Comparison of ENCODE assay signal across 11 cellular contexts in the genomic region with DNA sequence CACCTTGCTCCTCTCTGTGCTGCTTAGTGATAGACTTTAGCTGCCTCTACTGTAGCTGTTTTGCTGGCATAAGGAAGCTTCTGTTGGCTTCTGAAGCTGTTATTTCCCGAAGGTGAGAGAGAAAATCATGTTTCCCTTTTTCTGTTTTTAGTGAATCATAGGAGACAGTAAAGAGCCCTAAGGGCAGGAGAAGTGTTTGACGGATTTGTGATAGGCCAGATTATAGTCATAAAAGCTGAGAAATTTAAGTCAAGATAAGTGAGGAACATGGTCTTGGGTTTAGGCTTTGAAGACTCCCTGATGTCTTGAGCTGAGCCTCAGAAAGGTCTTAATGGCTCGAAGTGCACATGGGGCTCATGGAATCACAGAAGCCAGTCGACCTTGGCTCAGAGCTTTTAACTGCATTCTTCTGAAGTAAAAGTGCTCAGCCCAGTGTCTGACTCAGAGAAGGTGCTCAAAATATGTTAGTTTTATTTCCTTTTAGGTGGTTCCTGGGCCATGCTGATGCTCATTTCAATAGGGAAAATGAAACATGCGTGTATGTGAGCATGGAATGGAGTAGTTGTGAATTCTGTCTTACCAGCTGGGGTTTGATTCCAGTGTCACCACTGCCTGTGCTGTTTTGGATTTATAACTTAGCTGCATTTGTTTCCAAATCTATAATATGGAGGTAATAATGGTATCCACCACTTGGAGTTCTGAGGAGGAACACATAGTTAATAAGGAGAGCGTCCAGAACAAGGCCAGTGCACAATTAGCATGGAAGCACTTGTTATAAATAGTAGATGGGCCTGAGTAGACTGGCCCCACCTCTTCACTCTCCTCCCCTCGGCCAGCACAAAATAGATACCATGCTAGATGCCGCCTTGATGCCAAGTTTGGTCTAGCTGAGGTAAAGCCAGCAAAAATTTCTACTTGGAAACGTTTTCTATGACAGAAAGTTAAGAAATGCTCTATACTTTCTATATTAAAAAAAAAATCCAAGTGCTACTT.
A peak's percentile ranks its signal among the peaks of the same experiment; 100 is the strongest.
DNase-seq lines count a peak whose midpoint lies in the region; ATAC-seq and TF ChIP-seq lines count a peak whose summit lies in the region.
"Had no signal": no experiment of that assay in that cellular context is flagged by ENCODE, and none has a peak within 500 bp of the region (broad histone marks: within the 10 kb centered on the region; RNA-seq: fewer than 3 reads in every experiment).

No MANE protein-coding gene starts in this region.

- H3K4ac ChIP-seq in mesenchymal stem cell (ENCODE audit: low read depth in 1 of 2, low read length in 2 of 2) = peak overlapping the region in 1 of 2 experiments; percentile 44

- 70% methylated on average over 9 of the region's 9 CpGs for WGBS in esophagus muscularis mucosa
- WGBS in mesenchymal stem cell = 84% methylated on average over 8 of the region's 9 CpGs

- no peak overlapping the region for H2BK5ac ChIP-seq in mesenchymal stem cell (ENCODE audit: low read depth, low read length, poor library complexity, severe bottlenecking)

- peak overlapping the region; percentile 13 for H2AK5ac ChIP-seq in mesenchymal stem cell (ENCODE audit: low read length, severe bottlenecking)

- no peak overlapping the region for H3K4me3 ChIP-seq in Peyer's patch
- H3K4me3 ChIP-seq in esophagus muscularis mucosa = no peak overlapping the region
- H3K4me3 ChIP-seq in mesenchymal stem cell (ENCODE audit: insufficient read depth in 1 of 2, low read depth in 1 of 2, low read length in 2 of 2) = no peak overlapping the region
- H3K4me3 ChIP-seq in subcutaneous abdominal adipose tissue (ENCODE audit: low read depth in 1 of 5, low read length in 5 of 5) = no peak overlapping the region
- H3K4me3 ChIP-seq in dorsolateral prefrontal cortex = no peak overlapping the region
- H3K4me3 ChIP-seq: BLaER1 treated with 17β-estradiol and CSF1 and Interleukin-3, amounts not matched to agents 10 nM and 100 nM had no signal

- peak overlapping the region; percentile 10 to 62 for H2BK12ac ChIP-seq in mesenchymal stem cell (ENCODE audit: low read length in 2 of 2)

- H2BK120ac ChIP-seq in mesenchymal stem cell (ENCODE audit: low read depth, low read length) = no peak overlapping the region

- H3K79me1 ChIP-seq in mesenchymal stem cell (replicated peaks; ENCODE audit: low read length, poor library complexity, severe bottlenecking) = peaks cover 9% of the 10 kb centered on the region

- no peak overlapping the region for H3K4me2 ChIP-seq in mesenchymal stem cell (ENCODE audit: low read length, poor library complexity, severe bottlenecking)

- DNase-seq in Peyer's patch (no peak), esophagus muscularis mucosa (ENCODE audit: extremely low spot score) (no peak), mesenchymal stem cell (peak; percentile 28), dorsolateral prefrontal cortex (no peak), MV-4-11 (lab: John Stamatoyannopoulos, UW) (no peak)
- DNase-seq: H7; stimulated activated naive CD4-positive, alpha-beta T cell had no signal

- no peaks in the 10 kb centered on the region for H3K27me3 ChIP-seq in Peyer's patch
- no peaks in the 10 kb centered on the region for H3K27me3 ChIP-seq in esophagus muscularis mucosa
- no peaks in the 10 kb centered on the region for H3K27me3 ChIP-seq in mesenchymal stem cell (ENCODE audit: control insufficient read depth in 1 of 2, insufficient read depth in 1 of 2, low read length in 2 of 2)
- H3K27me3 ChIP-seq in subcutaneous abdominal adipose tissue (ENCODE audit: control insufficient read depth in 5 of 5, insufficient read depth in 4 of 5, low read length in 5 of 5) = no peaks in the 10 kb centered on the region
- H3K27me3 ChIP-seq in dorsolateral prefrontal cortex = no peaks in the 10 kb centered on the region
- H3K27me3 ChIP-seq: BLaER1 treated with 17β-estradiol and CSF1 and Interleukin-3, amounts not matched to agents 10 nM and 100 nM had no signal

- no peak overlapping the region for H3K14ac ChIP-seq in mesenchymal stem cell (ENCODE audit: low read length in 2 of 2)

- no peak overlapping the region for H2BK15ac ChIP-seq in mesenchymal stem cell (ENCODE audit: low read depth, poor library complexity, severe bottlenecking)

- H4K91ac ChIP-seq in mesenchymal stem cell (ENCODE audit: low read length) = peak overlapping the region; percentile 72

- TF ChIP-seq CTCF in Peyer's patch (IDR thresholded peaks at IDR 0.05) (peak in 1 of 6 experiments; percentile 2), esophagus muscularis mucosa (IDR thresholded peaks at IDR 0.05) (no peak), dorsolateral prefrontal cortex (IDR thresholded peaks at IDR 0.05 in 54 of 56, conservative IDR thresholded peaks at IDR 0.05 in 2 of 56; ENCODE audit: low read depth in 1 of 56, partially characterized antibody in 56 of 56) (no peak)

- H3K23ac ChIP-seq in mesenchymal stem cell (ENCODE audit: low read length in 2 of 2) = no peak overlapping the region

- ATAC-seq in GM18907 (IDR thresholded peaks at IDR 0.05; ENCODE audit: unreplicated experiment) (no peak), HG02642 (IDR thresholded peaks at IDR 0.05; ENCODE audit: poor library complexity, unreplicated experiment) (no peak)

- H4K8ac ChIP-seq in mesenchymal stem cell (ENCODE audit: low read length) = peak overlapping the region; percentile 22

- H3K36me3 ChIP-seq in Peyer's patch (no peaks in the 10 kb centered on the region), esophagus muscularis mucosa (no peaks in the 10 kb centered on the region), mesenchymal stem cell (ENCODE audit: control insufficient read depth in 1 of 2, insufficient read depth in 2 of 2, low read depth in 1 of 2, low read length in 2 of 2) (no peaks in the 10 kb centered on the region), subcutaneous abdominal adipose tissue (ENCODE audit: control insufficient read depth in 5 of 5, insufficient read depth in 5 of 5, low read length in 5 of 5) (no peaks in the 10 kb centered on the region)

- peak overlapping the region; percentile 54 to 64 for H3K18ac ChIP-seq in mesenchymal stem cell (ENCODE audit: low read depth in 1 of 2, low read length in 2 of 2)

- intact Hi-C loops in esophagus muscularis mucosa (cut with DNase I) = no loop called here
- intact Hi-C loops in dorsolateral prefrontal cortex (cut with DNase I) = no loop called here

- TF ChIP-seq EP300 in esophagus muscularis mucosa (IDR thresholded peaks at IDR 0.05) = no peak

- H2AFZ ChIP-seq in mesenchymal stem cell (ENCODE audit: low read depth, low read length) = no peak overlapping the region

- peak overlapping the region; percentile 32 to 73 (median 50) for H3K27ac ChIP-seq in Peyer's patch
- H3K27ac ChIP-seq in esophagus muscularis mucosa (replicated peaks in 1 of 4) = peak overlapping the region; percentile 59 to 75 (median 66)
- no peak overlapping the region for H3K27ac ChIP-seq in mesenchymal stem cell (ENCODE audit: low read length, poor library complexity, severe bottlenecking)
- peak overlapping the region; percentile 28 for H3K27ac ChIP-seq in subcutaneous abdominal adipose tissue (ENCODE audit: low read depth, low read length)
- H3K27ac ChIP-seq in dorsolateral prefrontal cortex = peak overlapping the region in 6 of 59 donors; percentile 2 to 20 (median 14)
- H3K27ac ChIP-seq: BLaER1 treated with 17β-estradiol and CSF1 and Interleukin-3, amounts not matched to agents 10 nM and 100 nM had no signal

- no peak for TF ChIP-seq POLR2A in Peyer's patch (IDR thresholded peaks at IDR 0.05)
- no peak for TF ChIP-seq POLR2A in esophagus muscularis mucosa (IDR thresholded peaks at IDR 0.05; ENCODE audit: low read depth)

- H3K9ac ChIP-seq in mesenchymal stem cell (ENCODE audit: low read length) (peak overlapping the region; percentile 59), subcutaneous abdominal adipose tissue (ENCODE audit: low read length in 5 of 5) (no peak overlapping the region)
- H3K9ac ChIP-seq: BLaER1 treated with 17β-estradiol and CSF1 and Interleukin-3, amounts not matched to agents 10 nM and 100 nM had no signal

- peaks cover 0 to 64% (median 5%) of the 10 kb centered on the region in 4 donors for H3K4me1 ChIP-seq in Peyer's patch
- peaks cover 74 to 91% (median 86%) of the 10 kb centered on the region in 4 donors for H3K4me1 ChIP-seq in esophagus muscularis mucosa
- peaks cover 1% of the 10 kb centered on the region for H3K4me1 ChIP-seq in mesenchymal stem cell (ENCODE audit: control insufficient read depth, insufficient read depth, low read depth, low read length)
- peaks cover 2 to 52% (median 34%) of the 10 kb centered on the region in 5 donors for H3K4me1 ChIP-seq in subcutaneous abdominal adipose tissue (ENCODE audit: control insufficient read depth in 5 of 5, insufficient read depth in 5 of 5, low read length in 5 of 5)

- H3K9me3 ChIP-seq in Peyer's patch (no peaks in the 10 kb centered on the region), esophagus muscularis mucosa (no peaks in the 10 kb centered on the region), mesenchymal stem cell (ENCODE audit: control insufficient read depth, low read length) (no peaks in the 10 kb centered on the region), subcutaneous abdominal adipose tissue (ENCODE audit: control insufficient read depth in 5 of 5, low read length in 5 of 5) (no peaks in the 10 kb centered on the region)
- H3K9me3 ChIP-seq: BLaER1 treated with 17β-estradiol and CSF1 and Interleukin-3, amounts not matched to agents 10 nM and 100 nM had no signal
